ENCODE assay signal across 8 cellular contexts in genomic region chr20:34676642-34677373, GRCh38. TPM values are rescaled to one million over a fixed set of nuclear protein-coding genes. Genes with fewer than 3 reads are reported as not detected.
A peak's percentile ranks its signal among the peaks of the same experiment; 100 is the strongest.
DNase-seq lines count a peak whose midpoint lies in the region; ATAC-seq, FAIRE-seq and TF ChIP-seq lines count a peak whose summit lies in the region.

A gene with protein sequence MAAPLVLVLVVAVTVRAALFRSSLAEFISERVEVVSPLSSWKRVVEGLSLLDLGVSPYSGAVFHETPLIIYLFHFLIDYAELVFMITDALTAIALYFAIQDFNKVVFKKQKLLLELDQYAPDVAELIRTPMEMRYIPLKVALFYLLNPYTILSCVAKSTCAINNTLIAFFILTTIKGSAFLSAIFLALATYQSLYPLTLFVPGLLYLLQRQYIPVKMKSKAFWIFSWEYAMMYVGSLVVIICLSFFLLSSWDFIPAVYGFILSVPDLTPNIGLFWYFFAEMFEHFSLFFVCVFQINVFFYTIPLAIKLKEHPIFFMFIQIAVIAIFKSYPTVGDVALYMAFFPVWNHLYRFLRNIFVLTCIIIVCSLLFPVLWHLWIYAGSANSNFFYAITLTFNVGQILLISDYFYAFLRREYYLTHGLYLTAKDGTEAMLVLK (minus strand): TSS chr20:34677092. CDS start chr20:34677085, 7 bp downstream.

- DNase-seq in ACHN (peak; percentile 94), NCI-H2196 (lab: John Stamatoyannopoulos, UW; ENCODE audit: unreplicated experiment) (peak; percentile 98), breast epithelium (ENCODE audit: low spot score in 2 of 2) (peak; percentile 92 to 94), small intestine (peak; percentile 96)

- H3K4me1 ChIP-seq in breast epithelium (no peaks in the 10 kb centered on the region), iPS-20b (ENCODE audit: insufficient read depth, low read length) (no peaks in the 10 kb centered on the region), small intestine (ENCODE audit: control insufficient read depth in 2 of 2, insufficient read depth in 1 of 2, low read depth in 1 of 2, low read length in 1 of 2) (no peaks in the 10 kb centered on the region)

- TF ChIP-seq POLR2A in breast epithelium (IDR thresholded peaks at IDR 0.05): no peak

- TF ChIP-seq CTCF in VCaP (conservative IDR thresholded peaks at IDR 0.05): no peak
- peak; percentile 9 to 37 (median 17) for TF ChIP-seq CTCF in breast epithelium (IDR thresholded peaks at IDR 0.05)

- ATAC-seq in GM18868 (IDR thresholded peaks at IDR 0.05; ENCODE audit: unreplicated experiment) (peak; percentile 97), HG03108 (IDR thresholded peaks at IDR 0.05; ENCODE audit: unreplicated experiment) (peak; percentile 98)

- WGBS in small intestine, 3 donors: 0 to 1% (median 1%) methylated on average over 50 to 64 of the region's 64 CpGs

- H3K9me3 ChIP-seq in breast epithelium: no peaks in the 10 kb centered on the region
- no peaks in the 10 kb centered on the region for H3K9me3 ChIP-seq in iPS-20b (ENCODE audit: insufficient read depth, low read depth, low read length)
- H3K9me3 ChIP-seq in small intestine (ENCODE audit: control insufficient read depth, low read depth): no peaks in the 10 kb centered on the region

- peak within 1 kb of the TSS; percentile 81 for H3K27ac ChIP-seq in VCaP
- H3K27ac ChIP-seq in breast epithelium: peak within 1 kb of the TSS; percentile 75
- no peak within 1 kb of the TSS for H3K27ac ChIP-seq in iPS-20b (ENCODE audit: low read length)
- H3K27ac ChIP-seq in small intestine (ENCODE audit: low read depth in 1 of 2, low read length in 1 of 2): peak within 1 kb of the TSS; percentile 50 to 91

- intact Hi-C loops in breast epithelium (cut with DNase I; ENCODE audit: low total_unique reads): no loop called here

- in situ Hi-C loops in ACHN (cut with HindIII; ENCODE audit: low pct_ligation_motif_present, low pct_unique_long_range_greater_than_20kb, low sequenced_read_pairs): no loop called here

- H3K36me3 ChIP-seq in breast epithelium (no peaks in the 10 kb centered on the region), iPS-20b (ENCODE audit: insufficient read depth, low read depth, low read length) (no peaks in the 10 kb centered on the region), small intestine (ENCODE audit: control insufficient read depth in 2 of 2, insufficient read depth in 2 of 2, low read length in 2 of 2) (no peaks in the 10 kb centered on the region)

- no peak for FAIRE-seq in small intestine (lab: Jason Lieb, UNC)

- no peaks in the 10 kb centered on the region for H3K27me3 ChIP-seq in breast epithelium
- H3K27me3 ChIP-seq in iPS-20b (ENCODE audit: insufficient read depth, low read length): no peaks in the 10 kb centered on the region
- no peaks in the 10 kb centered on the region for H3K27me3 ChIP-seq in small intestine (ENCODE audit: control insufficient read depth in 2 of 2, insufficient read depth in 2 of 2, low read length in 2 of 2)

- peak within 1 kb of the TSS; percentile 67; the same call in 1 of the 2 replicates for H3K9ac ChIP-seq in iPS-20b (ENCODE audit: low read depth, low read length)

- H3K4me3 ChIP-seq in breast epithelium (peak within 1 kb of the TSS; percentile 72 to 86 (median 76)), iPS-20b (ENCODE audit: low read length) (peak within 1 kb of the TSS; percentile 73), small intestine (ENCODE audit: low read depth in 1 of 2, low read length in 2 of 2) (peak within 1 kb of the TSS; percentile 84 to 93)

RNA-seq across cellular contexts. Expression of the gene that starts here (rescaled TPM):
- total RNA-seq in breast epithelium: 10 to 100 TPM in 2 of 3 donors, 1 to 10 TPM in 1; 7.4 to 16.1 (median 15.8) TPM
- 10 to 100 TPM in 1 of 3 donors, 1 to 10 TPM in 2; 4.9 to 34.3 (median 6.0) TPM for polyA plus RNA-seq in small intestine
